In genomic region chr10:106189254-106189653, GRCh38 we compare ENCODE assay signal across 8 cellular contexts.
DNase-seq lines count a peak whose midpoint lies in the region; ATAC-seq lines count a peak whose summit lies in the region.

No MANE protein-coding gene starts in this region.

- no peaks in the 10 kb centered on the region for H3K4me1 Mint-ChIP-seq in activated CD4-positive, alpha-beta T cell treated with anti-CD3 and anti-CD28 coated beads, Interleukin-2, amount 10 ng/mL, durations not matched to agents 24 days and 14 days
- H3K4me1 Mint-ChIP-seq in activated CD4-positive, alpha-beta T cell treated with anti-CD3 and anti-CD28 coated beads, Interleukin-2, amount 10 ng/mL, durations not matched to agents 7 days and 5 days: no peaks in the 10 kb centered on the region
- no peaks in the 10 kb centered on the region for H3K4me1 Mint-ChIP-seq in T-helper 2 cell treated with Interferon-gamma antibody and Interleukin-4, amounts not matched to agents 5 μg/mL and 100 μg/mL, for 36 hours (ENCODE audit: low read depth)

- DNase-seq in activated CD4-positive, alpha-beta T cell treated with anti-CD3 and anti-CD28 coated beads, Interleukin-2, amount 10 ng/mL, durations not matched to agents 24 days and 14 days: peak; percentile 58
- DNase-seq in activated CD4-positive, alpha-beta T cell treated with anti-CD3 and anti-CD28 coated beads, Interleukin-2, amount 10 ng/mL, durations not matched to agents 7 days and 5 days: no peak
- DNase-seq in SHP77 (lab: John Stamatoyannopoulos, UW): peak; percentile 23 to 50
- DNase-seq in iris pigment epithelial cell (ENCODE audit: low read depth): peak; percentile 46
- no peak for DNase-seq in T-helper 2 cell treated with Interferon-gamma antibody and Interleukin-4, amounts not matched to agents 5 μg/mL and 100 μg/mL, for 36 hours (ENCODE audit: low spot score)

- ATAC-seq in HG02885 (IDR thresholded peaks at IDR 0.05; ENCODE audit: poor library complexity, unreplicated experiment) (peak; percentile 41), GM21723 (IDR thresholded peaks at IDR 0.05; ENCODE audit: unreplicated experiment) (no peak), GM21737 (IDR thresholded peaks at IDR 0.05; ENCODE audit: unreplicated experiment) (no peak)

- no peaks in the 10 kb centered on the region for H3K9me3 Mint-ChIP-seq in activated CD4-positive, alpha-beta T cell treated with anti-CD3 and anti-CD28 coated beads, Interleukin-2, amount 10 ng/mL, durations not matched to agents 24 days and 14 days
- no peaks in the 10 kb centered on the region for H3K9me3 Mint-ChIP-seq in activated CD4-positive, alpha-beta T cell treated with anti-CD3 and anti-CD28 coated beads, Interleukin-2, amount 10 ng/mL, durations not matched to agents 7 days and 5 days
- no peaks in the 10 kb centered on the region for H3K9me3 Mint-ChIP-seq in T-helper 2 cell treated with Interferon-gamma antibody and Interleukin-4, amounts not matched to agents 5 μg/mL and 100 μg/mL, for 36 hours

- CTCF ChIA-PET in activated CD4-positive, alpha-beta T cell treated with anti-CD3 and anti-CD28 coated beads, Interleukin-2, amount 10 ng/mL, durations not matched to agents 7 days and 5 days (lab: Charles Lee): no interaction called here

- POLR2A ChIA-PET in activated CD4-positive, alpha-beta T cell treated with anti-CD3 and anti-CD28 coated beads, Interleukin-2, amount 10 ng/mL, durations not matched to agents 7 days and 5 days (lab: Charles Lee): no interaction called here

- no peaks in the 10 kb centered on the region for H3K27me3 Mint-ChIP-seq in activated CD4-positive, alpha-beta T cell treated with anti-CD3 and anti-CD28 coated beads, Interleukin-2, amount 10 ng/mL, durations not matched to agents 24 days and 14 days
- no peaks in the 10 kb centered on the region for H3K27me3 Mint-ChIP-seq in activated CD4-positive, alpha-beta T cell treated with anti-CD3 and anti-CD28 coated beads, Interleukin-2, amount 10 ng/mL, durations not matched to agents 7 days and 5 days
- H3K27me3 Mint-ChIP-seq in T-helper 2 cell treated with Interferon-gamma antibody and Interleukin-4, amounts not matched to agents 5 μg/mL and 100 μg/mL, for 36 hours (ENCODE audit: low read depth): no peaks in the 10 kb centered on the region

- intact Hi-C loops in activated CD4-positive, alpha-beta T cell treated with anti-CD3 and anti-CD28 coated beads, Interleukin-2, amount 10 ng/mL, durations not matched to agents 24 days and 14 days (cut with micrococcal nuclease): loop anchor here (5.0 kb wide), 1 partner anchor 237 kb away; no protein-coding TSS in a partner anchor

- H3K27ac Mint-ChIP-seq in activated CD4-positive, alpha-beta T cell treated with anti-CD3 and anti-CD28 coated beads, Interleukin-2, amount 10 ng/mL, durations not matched to agents 24 days and 14 days: no peak overlapping the region
- H3K27ac Mint-ChIP-seq in activated CD4-positive, alpha-beta T cell treated with anti-CD3 and anti-CD28 coated beads, Interleukin-2, amount 10 ng/mL, durations not matched to agents 7 days and 5 days: no peak overlapping the region
- H3K27ac Mint-ChIP-seq in T-helper 2 cell treated with Interferon-gamma antibody and Interleukin-4, amounts not matched to agents 5 μg/mL and 100 μg/mL, for 36 hours: no peak overlapping the region

- no peak overlapping the region for H3K4me3 Mint-ChIP-seq in activated CD4-positive, alpha-beta T cell treated with anti-CD3 and anti-CD28 coated beads, Interleukin-2, amount 10 ng/mL, durations not matched to agents 24 days and 14 days
- H3K4me3 Mint-ChIP-seq in activated CD4-positive, alpha-beta T cell treated with anti-CD3 and anti-CD28 coated beads, Interleukin-2, amount 10 ng/mL, durations not matched to agents 7 days and 5 days: no peak overlapping the region
- H3K4me3 Mint-ChIP-seq in T-helper 2 cell treated with Interferon-gamma antibody and Interleukin-4, amounts not matched to agents 5 μg/mL and 100 μg/mL, for 36 hours: no peak overlapping the region

- no peaks in the 10 kb centered on the region for H3K36me3 Mint-ChIP-seq in activated CD4-positive, alpha-beta T cell treated with anti-CD3 and anti-CD28 coated beads, Interleukin-2, amount 10 ng/mL, durations not matched to agents 24 days and 14 days (ENCODE audit: low read depth)
- no peaks in the 10 kb centered on the region for H3K36me3 Mint-ChIP-seq in activated CD4-positive, alpha-beta T cell treated with anti-CD3 and anti-CD28 coated beads, Interleukin-2, amount 10 ng/mL, durations not matched to agents 7 days and 5 days (ENCODE audit: low read depth)
- no peaks in the 10 kb centered on the region for H3K36me3 Mint-ChIP-seq in T-helper 2 cell treated with Interferon-gamma antibody and Interleukin-4, amounts not matched to agents 5 μg/mL and 100 μg/mL, for 36 hours (ENCODE audit: low read depth)

Comparison
In these comparisons a context has a peak if more than half of its experiments do, and no peak if none do; other contexts are left out.
1. DNase-seq: peak in activated CD4-positive, alpha-beta T cell treated with anti-CD3 and anti-CD28 coated beads, Interleukin-2, amount 10 ng/mL, durations not matched to agents 24 days and 14 days (single experiment), SHP77 (2 of 2) and iris pigment epithelial cell (single experiment); none in activated CD4-positive, alpha-beta T cell treated with anti-CD3 and anti-CD28 coated beads, Interleukin-2, amount 10 ng/mL, durations not matched to agents 7 days and 5 days (single experiment) and T-helper 2 cell treated with Interferon-gamma antibody and Interleukin-4, amounts not matched to agents 5 μg/mL and 100 μg/mL, for 36 hours (single experiment).